8 cellular contexts compared by ENCODE assay signal in genomic region chr2:88753833-88754584, GRCh38.
DNase-seq lines count a peak whose midpoint lies in the region; ATAC-seq, FAIRE-seq and TF ChIP-seq lines count a peak whose summit lies in the region.

No MANE protein-coding gene starts in this region.

- peaks cover 28% of the 10 kb centered on the region for H3K36me3 Mint-ChIP-seq in effector memory CD8-positive, alpha-beta T cell (ENCODE audit: insufficient read depth)
- H3K36me3 Mint-ChIP-seq in HFFc6 (ENCODE audit: low read depth): peaks cover 13% of the 10 kb centered on the region

- no peak for DNase-seq in HTR-8/SVneo (ENCODE audit: insufficient read length, low spot score)
- no peak for DNase-seq in effector memory CD8-positive, alpha-beta T cell
- DNase-seq in HFFc6: no peak
- DNase-seq in midbrain (lab: John Stamatoyannopoulos, UW): no peak
- no peak for DNase-seq in cerebellum (ENCODE audit: low spot score)
- no peak for DNase-seq in SIG-M5 (lab: John Stamatoyannopoulos, UW)

- peak overlapping the region; percentile 50 to 80 for H3K27ac Mint-ChIP-seq in effector memory CD8-positive, alpha-beta T cell
- no peak overlapping the region for H3K27ac Mint-ChIP-seq in HFFc6

- H3K4me3 Mint-ChIP-seq in effector memory CD8-positive, alpha-beta T cell: no peak overlapping the region
- no peak overlapping the region for H3K4me3 Mint-ChIP-seq in HFFc6

- H3K9me3 Mint-ChIP-seq in effector memory CD8-positive, alpha-beta T cell: peaks cover 5 to 6% of the 10 kb centered on the region in 2 donors
- H3K9me3 Mint-ChIP-seq in HFFc6: peaks cover 9% of the 10 kb centered on the region

- TF ChIP-seq CTCF in HFFc6 (IDR thresholded peaks at IDR 0.05): no peak

- peak; percentile 44 for FAIRE-seq in HTR-8/SVneo (lab: Jason Lieb, UNC)

- peaks cover 0 to 7% of the 10 kb centered on the region in 2 donors for H3K4me1 Mint-ChIP-seq in effector memory CD8-positive, alpha-beta T cell (ENCODE audit: low read depth in 2 of 2)
- no peaks in the 10 kb centered on the region for H3K4me1 Mint-ChIP-seq in HFFc6 (ENCODE audit: low read depth)

- H3K27me3 Mint-ChIP-seq in effector memory CD8-positive, alpha-beta T cell: no peaks in the 10 kb centered on the region
- no peaks in the 10 kb centered on the region for H3K27me3 Mint-ChIP-seq in HFFc6 (ENCODE audit: insufficient read depth)

- ATAC-seq in GM18499 (IDR thresholded peaks at IDR 0.05; ENCODE audit: insufficient read depth, unreplicated experiment) (peak; percentile 87), GM21526 (IDR thresholded peaks at IDR 0.05; ENCODE audit: low FRiP score, unreplicated experiment) (peak; percentile 93)
- ATAC-seq in effector memory CD8-positive, alpha-beta T cell (replicated peaks): peak; percentile 31

Comparison
In these comparisons a context has a peak if more than half of its experiments do, and no peak if none do; other contexts are left out.
1. ATAC-seq: peak in every context shown above with its lines; median percentile 93 in GM21526; 87 in GM18499; 31 in effector memory CD8-positive, alpha-beta T cell.